In the genomic region with DNA sequence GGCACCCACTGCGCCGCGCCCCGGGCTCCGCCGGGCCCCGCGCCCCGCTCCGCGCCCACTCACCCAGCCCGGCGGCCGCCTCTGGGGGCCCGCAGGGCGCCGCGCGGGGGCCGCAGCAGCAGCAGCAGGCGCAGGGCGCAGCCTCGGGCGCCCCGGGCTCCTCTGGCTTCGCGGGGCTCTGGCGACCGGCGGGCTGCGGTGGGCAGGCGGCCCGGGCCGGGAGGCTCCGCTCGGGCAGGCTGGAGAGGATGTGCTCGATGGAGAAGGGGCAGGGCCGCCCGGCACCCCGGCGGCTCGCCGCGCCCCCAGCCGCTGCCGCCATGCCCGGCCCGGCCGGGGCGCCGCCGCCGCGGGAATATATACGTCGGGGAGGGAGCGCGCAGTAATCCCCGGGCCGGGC, we compare ENCODE assay signal across 10 cellular contexts. TPM values are rescaled to one million over a fixed set of nuclear protein-coding genes. Genes with fewer than 3 reads are reported as not detected.
DNase-seq lines count a peak whose midpoint lies in the region; TF ChIP-seq lines count a peak whose summit lies in the region.
"Had no signal": no experiment of that assay in that cellular context is flagged by ENCODE, and none has a peak within 500 bp of the region (broad histone marks: within the 10 kb centered on the region; RNA-seq: fewer than 3 reads in every experiment).

A gene with protein sequence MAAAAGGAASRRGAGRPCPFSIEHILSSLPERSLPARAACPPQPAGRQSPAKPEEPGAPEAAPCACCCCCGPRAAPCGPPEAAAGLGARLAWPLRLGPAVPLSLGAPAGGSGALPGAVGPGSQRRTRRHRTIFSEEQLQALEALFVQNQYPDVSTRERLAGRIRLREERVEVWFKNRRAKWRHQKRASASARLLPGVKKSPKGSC (minus strand): TSS at position 331 of the 400 bp plus-strand sequence. CDS start 9 bp downstream, at position 322.

- no peaks in the 10 kb centered on the region for H3K36me3 ChIP-seq in H7 (replicated peaks; ENCODE audit: control insufficient read depth, insufficient read depth, low read length)
- H3K36me3 ChIP-seq in neural progenitor cell, result no peaks in the 10 kb centered on the region
- no peaks in the 10 kb centered on the region for H3K36me3 ChIP-seq in BE2C

- H3K9ac ChIP-seq in neural progenitor cell, result no peak within 1 kb of the TSS

- H3K27ac ChIP-seq in coronary artery (no peak within 1 kb of the TSS), neural progenitor cell (no peak within 1 kb of the TSS)

- H3K79me2 ChIP-seq in neural progenitor cell (ENCODE audit: low read depth), result no peaks in the 10 kb centered on the region

- H3K4me1 Mint-ChIP-seq in CD14-positive monocyte, result peaks cover 8% of the 10 kb centered on the region
- H3K4me1 Mint-ChIP-seq in neural progenitor cell, result peaks cover 4% of the 10 kb centered on the region

- peaks cover 0 to 10% of the 10 kb centered on the region in 2 donors for H3K36me3 Mint-ChIP-seq in CD14-positive monocyte
- peaks cover 4% of the 10 kb centered on the region for H3K36me3 Mint-ChIP-seq in neural progenitor cell

- H3K4me3 ChIP-seq in H7 (ENCODE audit: insufficient read depth, low read depth, low read length) (peak within 1 kb of the TSS; percentile 43), coronary artery (peak within 1 kb of the TSS; percentile 61), neural progenitor cell (peak within 1 kb of the TSS; percentile 40), BE2C (ENCODE audit: low read depth, low read length) (no peak within 1 kb of the TSS)

- peak within 1 kb of the TSS; percentile 79 for H2AFZ ChIP-seq in neural progenitor cell (replicated peaks)

- TF ChIP-seq CTCF in CD14-positive monocyte (IDR thresholded peaks at IDR 0.05), result no peak
- TF ChIP-seq CTCF in coronary artery (IDR thresholded peaks at IDR 0.05), result no peak
- no peak for TF ChIP-seq CTCF in neural progenitor cell (IDR thresholded peaks at IDR 0.05)
- TF ChIP-seq CTCF in BE2C (IDR thresholded peaks at IDR 0.05; ENCODE audit: low read depth, low read length), result no peak

- H3K27me3 ChIP-seq in H7 (ENCODE audit: control insufficient read depth, insufficient read depth, low read length) (peaks cover 71% of the 10 kb centered on the region), neural progenitor cell (peaks cover 97% of the 10 kb centered on the region), BE2C (peaks cover 66% of the 10 kb centered on the region)

- peaks cover 7% of the 10 kb centered on the region for H3F3A ChIP-seq in neural progenitor cell (ENCODE audit: low read depth)

- H3K9me3 ChIP-seq in neural progenitor cell (ENCODE audit: low read depth) (no peaks in the 10 kb centered on the region), BE2C (no peaks in the 10 kb centered on the region)

- H3K27me3 Mint-ChIP-seq in CD14-positive monocyte (ENCODE audit: low read depth in 3 of 3), result peaks cover 67 to 78% (median 71%) of the 10 kb centered on the region in 3 donors
- H3K27me3 Mint-ChIP-seq in neural progenitor cell (ENCODE audit: insufficient read depth, low read depth), result peaks cover 70% of the 10 kb centered on the region

- no peak within 1 kb of the TSS for H3K27ac Mint-ChIP-seq in CD14-positive monocyte
- H3K27ac Mint-ChIP-seq in neural progenitor cell, result no peak within 1 kb of the TSS
- H3K27ac Mint-ChIP-seq: HFFc6 had no signal

- peaks cover 10% of the 10 kb centered on the region for H4K20me1 ChIP-seq in neural progenitor cell (ENCODE audit: low read depth)

- DNase-seq in CD14-positive monocyte (ENCODE audit: low spot score), result no peak
- DNase-seq in H7, result peak; percentile 86
- DNase-seq in coronary artery (ENCODE audit: low spot score), result no peak
- DNase-seq in neural progenitor cell (ENCODE audit: low spot score), result peak; percentile 38
- DNase-seq in NAMALWA (ENCODE audit: low spot score), result no peak
- no peak for DNase-seq in BE2C
- no peak for DNase-seq in NCI-H510A (lab: John Stamatoyannopoulos, UW)
- DNase-seq in stimulated activated CD8-positive, alpha-beta memory T cell treated with anti-CD3 and anti-CD28 coated beads, Interleukin-4, amount 100 ng/mL, for 48 hours, result no peak
- DNase-seq: HFFc6 had no signal

- H3K4me1 ChIP-seq in neural progenitor cell (no peaks in the 10 kb centered on the region), BE2C (no peaks in the 10 kb centered on the region)

- peaks cover 0 to 14% (median 13%) of the 10 kb centered on the region in 7 donors for H3K9me3 Mint-ChIP-seq in CD14-positive monocyte
- peaks cover 13% of the 10 kb centered on the region for H3K9me3 Mint-ChIP-seq in neural progenitor cell

- H3K4me3 Mint-ChIP-seq in CD14-positive monocyte, result peak within 1 kb of the TSS; percentile 47 to 84
- H3K4me3 Mint-ChIP-seq in neural progenitor cell, result peak within 1 kb of the TSS; percentile 73
- H3K4me3 Mint-ChIP-seq: HFFc6 had no signal

- intact Hi-C loops in CD14-positive monocyte (cut with micrococcal nuclease), result no loop called here

- H3K4me2 ChIP-seq in neural progenitor cell, result peak within 1 kb of the TSS; percentile 51

RNA-seq across cellular contexts. Expression of the gene that starts here (rescaled TPM):
- not detected for polyA plus RNA-seq in CD14-positive monocyte
- total RNA-seq in H7 (2014; rRNA removed; shearing (Covaris generic)), result 0.78 TPM in 1 of 2 replicates, not detected in the other
- not detected in 2 replicates for total RNA-seq in neural progenitor cell (ENCODE audit: low replicate concordance)
- not detected for polyA plus RNA-seq in BE2C (2012; ENCODE audit: insufficient read depth, insufficient read length, low read depth)
- total RNA-seq: HFFc6, mesenteric fat pad had no signal

Comparison
In these comparisons a context has a peak if more than half of its experiments do, and no peak if none do; other contexts are left out.
1. Peak in DNase-seq and H3K4me3 ChIP-seq in H7; RNA of the gene not detected or under 1 TPM.
2. Peak in DNase-seq, H3K4me3 ChIP-seq and H3K4me2 ChIP-seq in neural progenitor cell; RNA of the gene not detected or under 1 TPM.